Comparison of ENCODE assay signal across 9 cellular contexts in the genomic region with DNA sequence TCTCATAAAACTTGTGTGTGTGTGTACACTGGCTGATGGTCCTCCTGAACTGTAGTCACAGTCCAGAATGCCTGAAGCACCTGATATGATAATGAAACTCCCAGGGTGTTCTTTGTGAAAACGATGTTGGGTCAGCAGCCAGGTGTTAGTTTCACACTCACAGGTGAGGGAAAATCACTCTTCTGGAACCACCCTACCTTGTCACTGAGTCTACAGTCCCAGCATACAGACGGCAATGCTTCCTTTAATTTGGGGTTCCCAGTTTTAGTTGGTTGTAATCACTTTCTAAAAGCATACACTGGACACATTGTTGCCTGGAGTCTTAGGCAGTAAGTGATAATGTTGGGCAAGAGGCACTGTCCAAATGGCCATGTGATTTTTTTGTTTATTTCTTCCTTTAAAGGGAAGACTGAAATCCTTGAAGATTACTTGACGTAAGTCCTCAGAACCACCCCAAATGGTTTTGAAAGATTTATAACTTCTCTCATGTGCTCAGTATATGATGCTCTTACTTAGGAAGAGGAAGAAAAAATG. TPM values are rescaled to one million over a fixed set of nuclear protein-coding genes. Genes with fewer than 3 reads are reported as not detected.
A peak's percentile ranks its signal among the peaks of the same experiment; 100 is the strongest.
DNase-seq lines count a peak whose midpoint lies in the region; ATAC-seq, FAIRE-seq and TF ChIP-seq lines count a peak whose summit lies in the region.
"Had no signal": no experiment of that assay in that cellular context is flagged by ENCODE, and none has a peak within 500 bp of the region (broad histone marks: within the 10 kb centered on the region; RNA-seq: fewer than 3 reads in every experiment).

No MANE protein-coding gene starts in this region.

- H4K20me1 ChIP-seq in OCI-LY3 (ENCODE audit: insufficient read depth, low read length) = no peaks in the 10 kb centered on the region

- peaks cover 38 to 49% (median 38%) of the 10 kb centered on the region in 3 donors for H3K4me1 Mint-ChIP-seq in naive B cell

- no peaks in the 10 kb centered on the region for H3K79me2 ChIP-seq in OCI-LY3 (ENCODE audit: low read length)

- H3K36me3 Mint-ChIP-seq in naive B cell = no peaks in the 10 kb centered on the region

- no peaks in the 10 kb centered on the region for H3K9me3 ChIP-seq in OCI-LY3 (ENCODE audit: insufficient read depth, low read length)

- H3K4me3 Mint-ChIP-seq in naive B cell = peak overlapping the region in 6 of 8 donors; percentile 2 to 53 (median 22)

- peak overlapping the region; percentile 27; the same call in 1 of the 2 replicates for H3K4me3 ChIP-seq in OCI-LY3 (ENCODE audit: low read length)

- peak overlapping the region; percentile 33 to 98 (median 80) for H3K27ac Mint-ChIP-seq in naive B cell

- H3K27me3 Mint-ChIP-seq in naive B cell = no peaks in the 10 kb centered on the region

- no peaks in the 10 kb centered on the region for H3K27me3 ChIP-seq in OCI-LY3 (ENCODE audit: low read depth, low read length)

- ATAC-seq in GM18858 (IDR thresholded peaks at IDR 0.05; ENCODE audit: unreplicated experiment) (peak; percentile 74), HG02642 (IDR thresholded peaks at IDR 0.05; ENCODE audit: poor library complexity, unreplicated experiment) (peak; percentile 79), naive B cell (ENCODE audit: low read depth in 2 of 2) (peak; percentile 73 to 76)
- ATAC-seq: SK-N-SH treated with all-trans-retinoic acid at 6 μM for 48 hours had no signal

- TF ChIP-seq CTCF in OCI-LY3 (IDR thresholded peaks at IDR 0.05; ENCODE audit: low read depth, low read length) = no peak

- no peak for DNase-seq in naive B cell
- DNase-seq in DMS 273 (lab: John Stamatoyannopoulos, UW; ENCODE audit: unreplicated experiment) = no peak
- DNase-seq in activated CD4-positive, alpha-beta T cell treated with anti-CD3 and anti-CD28 coated beads for 48 hours = no peak
- no peak for DNase-seq in kidney glomerular epithelial cell (lab: John Stamatoyannopoulos, UW)
- DNase-seq in urothelium cell line (ENCODE audit: low spot score) = no peak

- peak overlapping the region; percentile 51 for H2AFZ ChIP-seq in OCI-LY3 (ENCODE audit: low read depth, low read length)

- H3K27ac ChIP-seq in OCI-LY3 (ENCODE audit: low read length) = peak overlapping the region; percentile 42

- H3K4me2 ChIP-seq in OCI-LY3 (ENCODE audit: low read length) = peak overlapping the region; percentile 62

- H3K36me3 ChIP-seq in OCI-LY3 (replicated peaks; ENCODE audit: low read depth, low read length) = no peaks in the 10 kb centered on the region

- H3K4me1 ChIP-seq in OCI-LY3 (ENCODE audit: low read length) = peaks cover 40% of the 10 kb centered on the region

- no peak overlapping the region for H3K9ac ChIP-seq in OCI-LY3 (ENCODE audit: low read length)

- no peaks in the 10 kb centered on the region for H3K9me3 Mint-ChIP-seq in naive B cell

- no peak for FAIRE-seq in urothelium cell line (lab: Jason Lieb, UNC)

RNA-seq across cellular contexts. Expression of a gene that starts 18.2 kb away (rescaled TPM):
- polyA plus RNA-seq in naive B cell (ENCODE audit: low read depth in 6 of 6) = 100 to 1,000 TPM in 2 of 6 donors, 10 to 100 TPM in 4; 71.9 to 121 (median 84.2) TPM

RNA-seq across cellular contexts. Expression of a gene that starts 40.2 kb away (rescaled TPM):
- polyA plus RNA-seq in naive B cell (ENCODE audit: low read depth in 6 of 6) = 10 to 100 TPM; 12.1 to 26.5 (median 22.5) TPM
